Comparison of ENCODE assay signal across 25 cellular contexts in the genomic region with DNA sequence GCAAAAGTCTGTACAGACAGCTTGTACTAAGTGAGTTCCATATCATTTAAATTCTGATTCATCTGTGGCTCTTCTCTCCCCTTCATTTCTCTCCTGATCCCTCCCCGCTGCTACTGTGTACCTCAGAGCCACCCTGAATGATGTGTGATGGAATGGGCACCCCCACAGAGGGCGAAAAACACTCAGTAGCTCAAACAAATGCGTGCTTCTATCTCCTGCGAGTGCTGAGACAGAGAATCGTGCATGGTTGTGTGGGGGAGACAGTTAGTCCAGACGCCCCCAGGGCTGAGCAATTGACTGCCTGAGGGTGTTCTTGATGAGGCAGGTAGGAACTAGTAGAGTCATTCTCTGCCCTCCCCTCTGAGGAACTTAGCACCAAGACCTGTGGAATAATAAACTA.
DNase-seq lines count a peak whose midpoint lies in the region; TF ChIP-seq lines count a peak whose summit lies in the region.
"Had no signal": no experiment of that assay in that cellular context is flagged by ENCODE, and none has a peak within 500 bp of the region (broad histone marks: within the 10 kb centered on the region; RNA-seq: fewer than 3 reads in every experiment).

No MANE protein-coding gene starts in this region.

- H3K4me3 ChIP-seq in spleen (no peak overlapping the region), left ventricle myocardium inferior (no peak overlapping the region)
- H3K4me3 ChIP-seq: A549, BLaER1 had no signal

- TF ChIP-seq CTCF in nephron progenitor cell (IDR thresholded peaks at IDR 0.05) (no peak), spleen (IDR thresholded peaks at IDR 0.05 in 8 of 11, conservative IDR thresholded peaks at IDR 0.05 in 3 of 11) (no peak), left ventricle myocardium inferior (IDR thresholded peaks at IDR 0.05; ENCODE audit: borderline replicate concordance) (no peak)

- WGBS in spleen, 5 donors, result 69 to 85% (median 75%) methylated on average over 6 of the region's 6 CpGs

- H3K27me3 Mint-ChIP-seq in nephron progenitor cell (ENCODE audit: low read depth, poor library complexity), result peaks cover 10% of the 10 kb centered on the region

- no peak overlapping the region for H3K27ac ChIP-seq in spleen
- no peak overlapping the region for H3K27ac ChIP-seq in left ventricle myocardium inferior (replicated peaks)
- H3K27ac ChIP-seq: 22Rv1, A549, BLaER1 had no signal

- no peaks in the 10 kb centered on the region for H3K36me3 Mint-ChIP-seq in nephron progenitor cell (ENCODE audit: low read depth)
- H3K36me3 Mint-ChIP-seq: CD14-positive monocyte; CD4-positive, alpha-beta memory T cell; CD4-positive, CD25-positive, alpha-beta regulatory T cell; CD8-positive, alpha-beta memory T cell had no signal

- H3K4me3 Mint-ChIP-seq in nephron progenitor cell, result no peak overlapping the region
- H3K4me3 Mint-ChIP-seq: CD14-positive monocyte; CD4-positive, alpha-beta memory T cell; CD4-positive, CD25-positive, alpha-beta regulatory T cell; CD8-positive, alpha-beta memory T cell had no signal

- H3K27ac Mint-ChIP-seq in nephron progenitor cell, result peak overlapping the region; percentile 56
- H3K27ac Mint-ChIP-seq: CD4-positive, alpha-beta memory T cell; CD4-positive, CD25-positive, alpha-beta regulatory T cell; CD8-positive, alpha-beta memory T cell had no signal

- peaks cover 5% of the 10 kb centered on the region for H3K4me1 Mint-ChIP-seq in nephron progenitor cell
- H3K4me1 Mint-ChIP-seq: CD14-positive monocyte; CD4-positive, alpha-beta memory T cell; CD8-positive, alpha-beta memory T cell had no signal

- intact Hi-C loops in spleen (cut with DNase I; ENCODE audit: low total_unique reads) (no loop called here), left ventricle myocardium inferior (cut with micrococcal nuclease) (no loop called here)

- no peaks in the 10 kb centered on the region for H3K9me3 Mint-ChIP-seq in nephron progenitor cell
- H3K9me3 Mint-ChIP-seq: CD8-positive, alpha-beta memory T cell had no signal

- H3K9me3 ChIP-seq in spleen, result peaks cover 0 to 8% (median 0%) of the 10 kb centered on the region in 8 donors
- no peaks in the 10 kb centered on the region for H3K9me3 ChIP-seq in left ventricle myocardium inferior (replicated peaks)
- H3K9me3 ChIP-seq: A549, BE2C, BLaER1 had no signal

- no peak for TF ChIP-seq POLR2A in spleen (IDR thresholded peaks at IDR 0.05)

- no peaks in the 10 kb centered on the region for H3K36me3 ChIP-seq in spleen
- no peaks in the 10 kb centered on the region for H3K36me3 ChIP-seq in left ventricle myocardium inferior
- H3K36me3 ChIP-seq: BE2C, BLaER1 had no signal

- H3K4me1 ChIP-seq in spleen (no peaks in the 10 kb centered on the region), left ventricle myocardium inferior (no peaks in the 10 kb centered on the region)
- H3K4me1 ChIP-seq: A549, BE2C had no signal

- H3K27me3 ChIP-seq in spleen (replicated peaks in 1 of 7), result peaks cover 0 to 13% (median 0%) of the 10 kb centered on the region in 7 donors
- H3K27me3 ChIP-seq in left ventricle myocardium inferior (ENCODE audit: low read depth), result peaks cover 64% of the 10 kb centered on the region
- H3K27me3 ChIP-seq: BLaER1 had no signal

- peak; percentile 18 for DNase-seq in Ammon's horn (ENCODE audit: low spot score)
- peak; percentile 6 for DNase-seq in globus pallidus (ENCODE audit: low spot score)
- DNase-seq in nephron progenitor cell, result no peak
- peak; percentile 83 for DNase-seq in putamen (ENCODE audit: low spot score)
- no peak for DNase-seq in spleen
- no peak for DNase-seq in left ventricle myocardium inferior
- DNase-seq in dermis blood vessel endothelial cell, result no peak
- DNase-seq: AML-193; BE2C; C1 segment of cervical spinal cord; CD4-positive, alpha-beta memory T cell; CD4-positive, CD25-positive, alpha-beta regulatory T cell; CD8-positive, alpha-beta memory T cell; COR-L47; DMS 273 treated with DMSO at 0.1 percent for 48 hours; DMS153; DMS53; DMS79; DND-41; EL; GF-D8 had no signal

Comparison
In these comparisons a context has a peak if more than half of its experiments do, and no peak if none do; other contexts are left out.
1. DNase-seq: peak in Ammon's horn (single experiment), globus pallidus (single experiment) and putamen (single experiment); none in nephron progenitor cell (single experiment), spleen (single experiment), left ventricle myocardium inferior (single experiment) and dermis blood vessel endothelial cell (single experiment).